ENCODE assay signal across 13 cellular contexts in the genomic region with DNA sequence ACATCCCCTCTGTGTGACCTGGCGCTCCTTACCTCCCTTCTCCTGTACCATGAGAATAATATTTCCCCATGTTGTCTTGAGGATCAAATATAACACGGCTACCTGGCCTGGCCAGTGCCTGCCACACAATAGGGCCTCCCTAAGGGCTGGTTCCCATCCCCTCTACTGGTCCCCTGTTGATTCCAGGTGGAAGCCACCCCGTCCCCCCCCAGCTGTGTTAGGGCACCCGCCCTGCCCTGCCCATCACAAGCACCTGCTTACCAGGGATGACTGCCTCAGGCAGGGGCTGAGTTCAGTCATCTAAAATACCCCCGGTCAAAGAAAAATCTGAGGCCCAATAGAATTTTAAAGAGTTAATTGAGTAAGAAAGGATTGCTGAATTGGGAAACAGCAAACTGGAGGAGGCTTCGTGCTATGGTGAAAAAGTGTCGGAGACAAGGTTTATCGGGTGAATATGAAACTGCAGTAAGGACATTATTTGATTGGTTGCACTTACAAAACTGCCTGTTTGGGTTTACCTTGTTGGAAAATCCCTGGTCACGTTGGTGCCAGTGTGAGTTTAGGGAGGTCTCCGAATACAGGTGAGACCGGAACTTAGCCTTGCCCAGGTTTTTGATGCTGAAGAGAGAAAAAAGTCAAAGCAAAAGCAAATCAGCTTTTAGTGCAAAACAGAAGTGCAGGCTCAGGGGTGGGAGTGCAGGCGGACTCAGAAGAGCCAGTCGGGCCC. TPM values are rescaled to one million over a fixed set of nuclear protein-coding genes. Genes with fewer than 3 reads are reported as not detected.
DNase-seq lines count a peak whose midpoint lies in the region; ATAC-seq and TF ChIP-seq lines count a peak whose summit lies in the region.
"Had no signal": no experiment of that assay in that cellular context is flagged by ENCODE, and none has a peak within 500 bp of the region (broad histone marks: within the 10 kb centered on the region; RNA-seq: fewer than 3 reads in every experiment).

No MANE protein-coding gene starts in this region.

- peaks cover 0 to 3% (median 0%) of the 10 kb centered on the region in 8 donors for H3K9me3 Mint-ChIP-seq in CD4-positive, alpha-beta memory T cell
- no peaks in the 10 kb centered on the region for H3K9me3 Mint-ChIP-seq in central memory CD8-positive, alpha-beta T cell
- H3K9me3 Mint-ChIP-seq in neural progenitor cell = no peaks in the 10 kb centered on the region
- H3K9me3 Mint-ChIP-seq: activated B cell treated with CpG ODN at 0.5 μM for 24 hours had no signal

- peak overlapping the region; percentile 80 for H3K4me2 ChIP-seq in MM.1S (ENCODE audit: low read depth, low read length)
- peak overlapping the region; percentile 74 for H3K4me2 ChIP-seq in neural progenitor cell

- no peaks in the 10 kb centered on the region for H3K9me3 ChIP-seq in CD4-positive, alpha-beta memory T cell (ENCODE audit: control insufficient read depth in 1 of 2, low read length in 2 of 2)
- no peaks in the 10 kb centered on the region for H3K9me3 ChIP-seq in MM.1S (replicated peaks; ENCODE audit: insufficient read depth, low read length)
- no peaks in the 10 kb centered on the region for H3K9me3 ChIP-seq in neural progenitor cell (ENCODE audit: low read depth)
- H3K9me3 ChIP-seq: right lobe of liver had no signal

- CTCF ChIA-PET in CD4-positive, alpha-beta memory T cell (lab: Charles Lee; ENCODE audit: partially characterized antibody) = interaction anchor here (0.8 to 4.3 kb wide), 5 partner anchors 18 to 228 kb away, joined by 3 to 17 read pairs (median 6); a partner anchor contains a TSS
- CTCF ChIA-PET in GM10248 (lab: Yijun Ruan, JAX) = interaction anchor here (1.0 to 2.1 kb wide), 3 partner anchors 12 to 63 kb away, joined by 3 to 8 read pairs (median 3); no protein-coding TSS in a partner anchor

- H3K79me2 ChIP-seq in MM.1S (ENCODE audit: low read length) = peaks cover 48% of the 10 kb centered on the region
- no peaks in the 10 kb centered on the region for H3K79me2 ChIP-seq in neural progenitor cell (ENCODE audit: low read depth)

- TF ChIP-seq CTCF in MM.1S (IDR thresholded peaks at IDR 0.05; ENCODE audit: low read length) = no peak
- TF ChIP-seq CTCF in neural progenitor cell (IDR thresholded peaks at IDR 0.05) = no peak
- TF ChIP-seq CTCF in GM10248 (IDR thresholded peaks at IDR 0.05; ENCODE audit: control extremely low read depth, extremely low read depth, low read depth, missing control alignments) = no peak

- POLR2A ChIA-PET in CD4-positive, alpha-beta memory T cell (lab: Charles Lee; ENCODE audit: partially characterized antibody) = interaction anchor here (0.9 to 2.1 kb wide), 4 partner anchors 19 to 74 kb away, joined by 3 to 11 read pairs (median 4); a partner anchor contains a TSS
- POLR2A ChIA-PET in GM10248 (lab: Yijun Ruan, JAX) = interaction anchor here (1.2 kb wide), 1 partner anchor 19 kb away, joined by 3 read pairs; a partner anchor contains a TSS

- peaks cover 47 to 73% of the 10 kb centered on the region in 2 donors for H3K36me3 Mint-ChIP-seq in CD4-positive, alpha-beta memory T cell
- peaks cover 43% of the 10 kb centered on the region for H3K36me3 Mint-ChIP-seq in central memory CD8-positive, alpha-beta T cell (ENCODE audit: insufficient read depth)
- H3K36me3 Mint-ChIP-seq in neural progenitor cell = no peaks in the 10 kb centered on the region

- H3F3A ChIP-seq in MM.1S (ENCODE audit: insufficient read depth, low read length) (peaks cover 29% of the 10 kb centered on the region), neural progenitor cell (ENCODE audit: low read depth) (peaks cover 26% of the 10 kb centered on the region)

- no peak overlapping the region for H3K4me3 ChIP-seq in CD4-positive, alpha-beta memory T cell (ENCODE audit: low read length in 2 of 2)
- H3K4me3 ChIP-seq in MM.1S (ENCODE audit: low read length) (peak overlapping the region; percentile 33), neural progenitor cell (no peak overlapping the region)
- H3K4me3 ChIP-seq: right lobe of liver had no signal

- intact Hi-C loops in CD4-positive, alpha-beta memory T cell (cut with micrococcal nuclease) = no loop called here

- H3K4me1 Mint-ChIP-seq in CD4-positive, alpha-beta memory T cell = peaks cover 33 to 65% (median 49%) of the 10 kb centered on the region in 4 donors
- H3K4me1 Mint-ChIP-seq in central memory CD8-positive, alpha-beta T cell = peaks cover 54% of the 10 kb centered on the region
- peaks cover 71% of the 10 kb centered on the region for H3K4me1 Mint-ChIP-seq in neural progenitor cell

- H3K9ac ChIP-seq in MM.1S (ENCODE audit: low read length) = peak overlapping the region; percentile 67
- no peak overlapping the region for H3K9ac ChIP-seq in neural progenitor cell

- peaks cover 49% of the 10 kb centered on the region for H3K4me1 ChIP-seq in CD4-positive, alpha-beta memory T cell (ENCODE audit: insufficient read depth, low read length)
- peaks cover 39% of the 10 kb centered on the region for H3K4me1 ChIP-seq in MM.1S (ENCODE audit: low read length)
- H3K4me1 ChIP-seq in neural progenitor cell = peaks cover 42% of the 10 kb centered on the region

- no peaks in the 10 kb centered on the region for H3K27me3 Mint-ChIP-seq in CD4-positive, alpha-beta memory T cell
- no peaks in the 10 kb centered on the region for H3K27me3 Mint-ChIP-seq in central memory CD8-positive, alpha-beta T cell
- H3K27me3 Mint-ChIP-seq in neural progenitor cell (ENCODE audit: insufficient read depth, low read depth) = peaks cover 9% of the 10 kb centered on the region
- H3K27me3 Mint-ChIP-seq: activated B cell treated with CpG ODN at 0.5 μM for 24 hours had no signal

- H3K4me3 Mint-ChIP-seq in CD4-positive, alpha-beta memory T cell = peak overlapping the region; percentile 50 to 81 (median 74)
- peak overlapping the region; percentile 58 for H3K4me3 Mint-ChIP-seq in central memory CD8-positive, alpha-beta T cell
- peak overlapping the region; percentile 78 for H3K4me3 Mint-ChIP-seq in neural progenitor cell
- H3K4me3 Mint-ChIP-seq: activated B cell treated with CpG ODN at 0.5 μM for 24 hours had no signal

- no peaks in the 10 kb centered on the region for H4K20me1 ChIP-seq in MM.1S (ENCODE audit: insufficient read depth, low read length)
- no peaks in the 10 kb centered on the region for H4K20me1 ChIP-seq in neural progenitor cell (ENCODE audit: low read depth)

- peak overlapping the region; percentile 83 to 96 (median 89) for H3K27ac Mint-ChIP-seq in CD4-positive, alpha-beta memory T cell
- H3K27ac Mint-ChIP-seq in central memory CD8-positive, alpha-beta T cell (ENCODE audit: low read depth) = peak overlapping the region; percentile 95
- peak overlapping the region; percentile 100 for H3K27ac Mint-ChIP-seq in neural progenitor cell
- H3K27ac Mint-ChIP-seq: activated B cell treated with CpG ODN at 0.5 μM for 24 hours had no signal

- no peaks in the 10 kb centered on the region for H3K9me2 ChIP-seq in MM.1S (replicated peaks; ENCODE audit: insufficient read depth, low read length)

- H3K27ac ChIP-seq in CD4-positive, alpha-beta memory T cell (ENCODE audit: low read depth, low read length) = peak overlapping the region; percentile 33
- peak overlapping the region; percentile 93 for H3K27ac ChIP-seq in MM.1S (ENCODE audit: low read length)
- H3K27ac ChIP-seq in neural progenitor cell = peak overlapping the region; percentile 56
- H3K27ac ChIP-seq: RWPE1 had no signal

- no peaks in the 10 kb centered on the region for H3K27me3 ChIP-seq in CD4-positive, alpha-beta memory T cell (ENCODE audit: insufficient read depth, low read length)
- H3K27me3 ChIP-seq in MM.1S (replicated peaks; ENCODE audit: insufficient read depth, low read length) = no peaks in the 10 kb centered on the region
- H3K27me3 ChIP-seq in neural progenitor cell = no peaks in the 10 kb centered on the region
- H3K27me3 ChIP-seq: right lobe of liver had no signal

- peak in 1 of 5 donors; percentile 53 for DNase-seq in CD4-positive, alpha-beta memory T cell
- DNase-seq in MM.1S (peak; percentile 83), neural progenitor cell (ENCODE audit: low spot score) (no peak), glomerular visceral epithelial cell (ENCODE audit: extremely low spot score) (no peak), GM10248 (ENCODE audit: extremely low spot score) (no peak), SIG-M5 treated with dmso at 0.1 percent for 504 hours (lab: John Stamatoyannopoulos, UW; ENCODE audit: unreplicated experiment) (no peak), DMS153 treated with DMSO at 0.1 percent for 48 hours (lab: John Stamatoyannopoulos, UW; ENCODE audit: unreplicated experiment) (no peak)
- DNase-seq in central memory CD8-positive, alpha-beta T cell (ENCODE audit: low spot score in 2 of 2) = no peak
- DNase-seq: activated B cell treated with CpG ODN at 0.5 μM for 24 hours had no signal

- peak; percentile 8 for ATAC-seq in central memory CD8-positive, alpha-beta T cell (replicated peaks; ENCODE audit: extremely low read depth, poor library complexity, severe bottlenecking)
- ATAC-seq: left lobe of liver, right lobe of liver had no signal

- H2AFZ ChIP-seq in MM.1S (ENCODE audit: low read length) = peak overlapping the region; percentile 17
- H2AFZ ChIP-seq in neural progenitor cell (replicated peaks) = peak overlapping the region; percentile 37

- H3K36me3 ChIP-seq in CD4-positive, alpha-beta memory T cell (ENCODE audit: insufficient read depth, low read length) = peaks cover 15% of the 10 kb centered on the region
- no peaks in the 10 kb centered on the region for H3K36me3 ChIP-seq in MM.1S (replicated peaks; ENCODE audit: insufficient read depth, low read length)
- H3K36me3 ChIP-seq in neural progenitor cell = no peaks in the 10 kb centered on the region

RNA-seq across cellular contexts. Expression of a gene that starts 5.2 kb away (rescaled TPM):
- 10 to 100 TPM; 27.5 to 31.2 TPM for total RNA-seq in CD4-positive, alpha-beta memory T cell
- polyA plus RNA-seq in CD4-positive, alpha-beta memory T cell = 10 to 100 TPM in 1 of 2 donors, 1 to 10 TPM in 1; 6.3 to 24.9 TPM
- total RNA-seq in neural progenitor cell (ENCODE audit: low replicate concordance) = not detected in 2 replicates

RNA-seq across cellular contexts. Expression of a gene that starts 18.8 kb away (rescaled TPM):
- total RNA-seq in CD4-positive, alpha-beta memory T cell = 100 to 1,000 TPM in 1 of 2 experiments, 10 to 100 TPM in 1; 96.4 to 103 TPM
- polyA plus RNA-seq in CD4-positive, alpha-beta memory T cell = 10 to 100 TPM; 24.4 to 27.0 TPM
- total RNA-seq in neural progenitor cell (ENCODE audit: low replicate concordance) = 10.9 and 12.8 TPM in 2 replicates

RNA-seq across cellular contexts. Expression of a gene that starts 56.5 kb away (rescaled TPM):
- total RNA-seq in CD4-positive, alpha-beta memory T cell = not detected
- polyA plus RNA-seq in CD4-positive, alpha-beta memory T cell = not detected
- total RNA-seq in neural progenitor cell (ENCODE audit: low replicate concordance) = 0.56 and 0.82 TPM in 2 replicates
- total RNA-seq: activated B cell treated with CpG ODN at 0.5 μM for 24 hours, HT-29 had no signal

Comparison
In these comparisons a context has a peak if more than half of its experiments do, and no peak if none do; other contexts are left out.
1. H3K27ac ChIP-seq: peak in every context shown above with its lines; median percentile 93 in MM.1S; 56 in neural progenitor cell; 33 in CD4-positive, alpha-beta memory T cell.
2. RNA of a gene that starts 5.2 kb away (total RNA-seq): 27.5 to 31.2 TPM in CD4-positive, alpha-beta memory T cell; not detected in neural progenitor cell; every median in the first group is over 10 times any median in the second.
3. Peak in every context shown above with its lines, with median percentiles within 50 percentile points of each other: H3K27ac Mint-ChIP-seq and H3K4me3 Mint-ChIP-seq.